In the genomic region with DNA sequence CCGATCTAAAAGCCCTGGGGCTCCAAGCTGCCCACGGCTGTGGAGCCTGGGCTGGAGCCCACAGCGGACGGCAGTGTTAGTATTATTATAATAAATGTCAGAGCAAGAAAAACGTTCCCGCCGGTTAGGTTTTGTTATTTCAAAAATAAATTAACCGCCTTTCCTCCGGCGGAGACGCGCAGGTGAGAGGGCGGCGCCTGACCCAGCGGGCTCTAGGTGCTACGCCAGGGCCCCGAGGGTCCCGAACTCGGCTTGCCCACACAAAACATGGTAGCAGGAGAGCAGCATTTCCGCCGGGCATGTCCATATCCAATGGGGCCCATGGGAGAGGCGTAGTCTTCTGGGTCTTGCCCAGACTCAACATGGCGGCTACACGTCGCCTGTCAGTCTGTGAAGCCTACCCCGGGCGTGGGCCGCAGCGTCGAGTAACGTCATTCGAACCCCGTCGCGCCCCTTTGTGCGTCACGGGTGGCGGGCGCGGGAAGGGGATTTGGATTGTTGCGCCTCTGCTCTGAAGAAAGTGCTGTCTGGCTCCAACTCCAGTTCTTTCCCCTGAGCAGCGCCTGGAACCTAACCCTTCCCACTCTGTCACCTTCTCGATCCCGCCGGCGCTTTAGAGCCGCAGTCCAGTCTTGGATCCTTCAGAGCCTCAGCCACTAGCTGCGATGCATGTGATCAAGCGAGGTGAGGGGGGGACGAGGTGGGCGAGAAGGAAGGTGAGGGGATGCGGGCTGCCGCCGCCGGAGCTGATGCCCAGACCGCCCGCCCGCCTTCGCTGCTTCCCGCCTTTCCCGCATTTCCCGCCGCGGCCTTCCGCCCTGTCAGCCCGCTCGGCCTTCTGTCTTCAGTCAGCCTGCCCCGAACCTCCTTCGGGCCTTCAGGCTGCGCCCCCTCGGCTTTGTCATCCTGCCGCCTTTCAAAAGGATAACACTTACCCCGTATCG, we compare ENCODE assay signal across 8 cellular contexts. TPM values are rescaled to one million over a fixed set of nuclear protein-coding genes. Genes with fewer than 3 reads are reported as not detected.
DNase-seq lines count a peak whose midpoint lies in the region; ATAC-seq, FAIRE-seq and TF ChIP-seq lines count a peak whose summit lies in the region.

Gene RRM1, plus strand, starts transcription at position 452 of the 944 bp plus-strand sequence. Its CDS starts 214 bp downstream, at position 666.

- peak; percentile 95 for DNase-seq in COLO829 (ENCODE audit: low spot score)
- peak; percentile 96 for DNase-seq in HTR-8/SVneo (ENCODE audit: insufficient read length, low spot score)
- DNase-seq in NOMO-1 treated with dmso at 0.1 percent for 144 hours (lab: John Stamatoyannopoulos, UW; ENCODE audit: unreplicated experiment) = peak; percentile 90
- peak; percentile 88 to 96 (median 95) for DNase-seq in activated CD8-positive, alpha-beta memory T cell treated with anti-CD3 and anti-CD28 coated beads for 48 hours (ENCODE audit: low read depth in 2 of 3, low spot score in 2 of 3)
- peak; percentile 96 to 98 for DNase-seq in H1 (ENCODE audit: low read depth in 1 of 2, low spot score in 2 of 2)
- peak; percentile 86 to 93 for DNase-seq in memory B cell (ENCODE audit: low spot score in 2 of 2)
- peak; percentile 85 for DNase-seq in stimulated activated CD8-positive, alpha-beta memory T cell treated with anti-CD3 and anti-CD28 coated beads, Interleukin-12 subunit alpha, Interleukin-12 subunit beta, amount 100 ng/mL, for 24 hours (ENCODE audit: extremely low read depth)

- CTCF ChIA-PET in H1 (lab: Charles Lee; ENCODE audit: partially characterized antibody) = no interaction called here

- H3K79me1 ChIP-seq in H1 (ENCODE audit: low read depth, low read length) = peaks cover 2% of the 10 kb centered on the region; the same call in 1 of the 2 replicates

- H3K4me2 ChIP-seq in H1 (ENCODE audit: insufficient read depth in 1 of 2, low read depth in 2 of 2, low read length in 2 of 2) = peak within 1 kb of the TSS; percentile 95 to 99

- H4K91ac ChIP-seq in H1 (replicated peaks; ENCODE audit: insufficient read length, low read length) = no peak within 1 kb of the TSS

- peak within 1 kb of the TSS; percentile 94 for H3K18ac ChIP-seq in H1 (ENCODE audit: extremely low read depth, low read length)

- H3K9me3 ChIP-seq in H1 (ENCODE audit: insufficient read depth in 2 of 2, low read depth in 1 of 2, low read length in 1 of 2) = no peaks in the 10 kb centered on the region

- H3K27me3 Mint-ChIP-seq in memory B cell = no peaks in the 10 kb centered on the region

- peak within 1 kb of the TSS; percentile 73 for H3K56ac ChIP-seq in H1 (replicated peaks; ENCODE audit: insufficient read length, low read depth, low read length)

- ATAC-seq in GM21367 (IDR thresholded peaks at IDR 0.05; ENCODE audit: unreplicated experiment) (peak; percentile 93), memory B cell (ENCODE audit: low read depth) (peak; percentile 97)

- peaks cover 1 to 2% of the 10 kb centered on the region in 2 experiments for H4K20me1 ChIP-seq in H1 (replicated peaks in 1 of 2; ENCODE audit: control insufficient read depth in 1 of 2, insufficient read depth in 2 of 2, low read length in 2 of 2)

- peak within 1 kb of the TSS; percentile 63 for H2BK5ac ChIP-seq in H1 (ENCODE audit: low read depth, low read length)

- peaks cover 13% of the 10 kb centered on the region for H3K36me3 Mint-ChIP-seq in memory B cell

- TF ChIP-seq EP300 in H1 (IDR thresholded peaks at IDR 0.05; ENCODE audit: borderline replicate concordance in 1 of 2, low read depth in 2 of 2, low read length in 2 of 2) = peak in 1 of 2 experiments; percentile 46; a peak in 1 of 3 replicates

- no peak within 1 kb of the TSS for H2AK5ac ChIP-seq in H1 (ENCODE audit: low read depth, low read length)

- H3K4ac ChIP-seq in H1 (replicated peaks; ENCODE audit: insufficient read length, low read depth, low read length) = no peak within 1 kb of the TSS

- peaks cover 4% of the 10 kb centered on the region; the same call in 1 of the 2 replicates for H3K23me2 ChIP-seq in H1 (ENCODE audit: low read depth, low read length)

- H2BK15ac ChIP-seq in H1 (ENCODE audit: low read length) = no peak within 1 kb of the TSS

- peaks cover 35% of the 10 kb centered on the region for H3K4me1 Mint-ChIP-seq in memory B cell

- peak; percentile 73 to 80 for TF ChIP-seq POLR2A in H1 (IDR thresholded peaks at IDR 0.05; ENCODE audit: control extremely low read depth in 1 of 2, low read depth in 2 of 2, low read length in 2 of 2)

- TF ChIP-seq CTCF in H1 (IDR thresholded peaks at IDR 0.05; ENCODE audit: control extremely low read depth in 1 of 3, insufficient read depth in 1 of 3, low read depth in 1 of 3, low read length in 3 of 3) = no peak

- H3K4me3 ChIP-seq in H1 (ENCODE audit: extremely low read depth in 1 of 4, insufficient read depth in 2 of 4, low read depth in 3 of 4, low read length in 4 of 4) = peak within 1 kb of the TSS; percentile 74 to 92 (median 88)

- FAIRE-seq in HTR-8/SVneo (lab: Jason Lieb, UNC) (peak; percentile 95), H1 (lab: Jason Lieb, UNC) (peak; percentile 81)

- H3K4me3 Mint-ChIP-seq in memory B cell = peak within 1 kb of the TSS; percentile 98

- peak within 1 kb of the TSS; percentile 93 for H3K27ac ChIP-seq in H1 (ENCODE audit: low read depth, low read length)

- H3K27ac Mint-ChIP-seq in memory B cell = peak within 1 kb of the TSS; percentile 96

- peaks cover 0 to 38% of the 10 kb centered on the region in 2 experiments; a peak in 2 of 4 replicates for H3K79me2 ChIP-seq in H1 (ENCODE audit: control insufficient read depth in 1 of 2, insufficient read depth in 2 of 2, low read length in 2 of 2)

- peak within 1 kb of the TSS; percentile 92 to 98 (median 95) for H3K9ac ChIP-seq in H1 (replicated peaks in 1 of 4; ENCODE audit: extremely low read depth in 1 of 4, low read depth in 3 of 4, low read length in 3 of 4)

- no peak within 1 kb of the TSS for H3K23ac ChIP-seq in H1 (ENCODE audit: insufficient read length)

- H4K8ac ChIP-seq in H1 (ENCODE audit: extremely low read depth, insufficient read depth, low read length) = peak within 1 kb of the TSS; percentile 97

- peak within 1 kb of the TSS; percentile 7; the same call in 1 of the 2 replicates for H2AFZ ChIP-seq in H1 (ENCODE audit: low read length)

- no peaks in the 10 kb centered on the region for H3K9me3 Mint-ChIP-seq in memory B cell

- no peak within 1 kb of the TSS for H3K14ac ChIP-seq in H1 (ENCODE audit: insufficient read length)

- TF ChIP-seq RAD21 in H1 (IDR thresholded peaks at IDR 0.05 in 1 of 2, conservative IDR thresholded peaks at IDR 0.05 in 1 of 2; ENCODE audit: low read depth in 2 of 2, low read length in 2 of 2) = no peak

- peaks cover 0 to 3% (median 2%) of the 10 kb centered on the region in 4 experiments; a peak in 3 of 7 replicates for H3K4me1 ChIP-seq in H1 (replicated peaks in 1 of 4; ENCODE audit: control insufficient read depth in 3 of 4, insufficient read depth in 4 of 4, low read length in 3 of 4)

- H4K5ac ChIP-seq in H1 (ENCODE audit: insufficient read length, low read depth, low read length) = peak within 1 kb of the TSS; percentile 92

- no peaks in the 10 kb centered on the region for H3K27me3 ChIP-seq in H1 (replicated peaks in 1 of 4; ENCODE audit: control insufficient read depth in 3 of 4, extremely low read depth in 1 of 4, insufficient read depth in 3 of 4, low read length in 3 of 4)

- H2BK120ac ChIP-seq in H1 (replicated peaks; ENCODE audit: low read depth, low read length) = no peak within 1 kb of the TSS

- peak within 1 kb of the TSS; percentile 75; the same call in 1 of the 2 replicates for H2BK12ac ChIP-seq in H1 (ENCODE audit: low read depth, low read length)

- no peak within 1 kb of the TSS for H2BK20ac ChIP-seq in H1 (ENCODE audit: low read length)

- POLR2A ChIA-PET in H1 (lab: Charles Lee; ENCODE audit: partially characterized antibody) = interaction anchor here (0.9 to 1.0 kb wide), 3 partner anchors 23 to 269 kb away, joined by 3 read pairs; no protein-coding TSS in a partner anchor

- 1% methylated on average over 66 of the region's 74 CpGs; no CpG with 5 or more reads in 1 of the 2 experiments for WGBS in H1 (ENCODE audit: extremely low coverage in 1 of 2, insufficient coverage in 1 of 2, insufficient read length in 1 of 2, insufficient replicate concordance in 2 of 2, low coverage in 1 of 2, low lambda C conversion rate in 2 of 2, missing lambda C conversion rate in 1 of 2), 2 experiments

- no peaks in the 10 kb centered on the region for H3K36me3 ChIP-seq in H1 (ENCODE audit: control insufficient read depth in 2 of 4, insufficient read depth in 4 of 4, low read length in 3 of 4)

TF ChIP-seq in H1, 55 proteins besides CTCF, POLR2A, EP300 and RAD21 (continues in another document):
- TF ChIP-seq E2F6 (IDR thresholded peaks at IDR 0.05) (peak; percentile 53), HDAC2 (IDR thresholded peaks at IDR 0.05; ENCODE audit: borderline replicate concordance in 1 of 2, low read depth in 2 of 2, low read length in 2 of 2) (peak; percentile 54 to 94; a peak in 3 of 4 replicates), SIN3A (conservative IDR thresholded peaks at IDR 0.05 in 1 of 2, IDR thresholded peaks at IDR 0.05 in 1 of 2; ENCODE audit: low read depth in 1 of 2, low read length in 2 of 2) (peak; percentile 88 to 93), CEBPB (IDR thresholded peaks at IDR 0.05; ENCODE audit: low read depth, low read length) (no peak), MAFK (IDR thresholded peaks at IDR 0.05; ENCODE audit: low read depth, low read length) (no peak), KDM4A (IDR thresholded peaks at IDR 0.05; ENCODE audit: low read depth, low read length, severe bottlenecking) (peak; percentile 94), SRF (IDR thresholded peaks at IDR 0.05; ENCODE audit: low read depth, low read length) (peak; percentile 82), CBX5 (IDR thresholded peaks at IDR 0.05; ENCODE audit: low read depth, low read length) (no peak), BCL11A (IDR thresholded peaks at IDR 0.05; ENCODE audit: low read depth in 2 of 2, low read length in 2 of 2) (no peak), POLR2AphosphoS5 (IDR thresholded peaks at IDR 0.05; ENCODE audit: low read depth, low read length) (peak; percentile 77; the same call in 1 of the 2 replicates)

RNA-seq across cellular contexts. Expression of gene RRM1, which starts in this region (rescaled TPM):
- 116 and 126 TPM in 2 replicates for total RNA-seq in H1 (2021; fragmentation: NEBNext Ultra II Directional; extraction: Animal tissue kit (Norgen Biotek cat#: 25700))
- polyA plus RNA-seq in H1 (2011; rRNA removed) = 47.0 and 63.6 TPM in 2 replicates
- polyA plus RNA-seq in H1 (2011; cell fraction: cytosol; rRNA removed) = 57.7 TPM
- polyA plus RNA-seq in H1 (2011; cell fraction: nucleus; rRNA removed) = 85.3 TPM
- 93.0 to 180 TPM (median 134 TPM) in 4 replicates for polyA plus RNA-seq in H1 (2012, experiment 1 of 2)
- polyA plus RNA-seq in H1 (2012, experiment 2 of 2) = 8.1 TPM
- 58.3 TPM for polyA plus RNA-seq in H1 (2013, experiment 1 of 2)
- polyA plus RNA-seq in H1 (2013, experiment 2 of 2) = 57.4 TPM
- 233 and 373 TPM in 2 replicates for polyA minus RNA-seq in H1 (2011; rRNA and poly(A)+ RNA removed)
- polyA minus RNA-seq in H1 (2011; cell fraction: cytosol; rRNA and poly(A)+ RNA removed) = 72.1 TPM
- 120 TPM for polyA minus RNA-seq in H1 (2011; cell fraction: nucleus; rRNA and poly(A)+ RNA removed)

Comparison
In these comparisons a context has a peak if more than half of its experiments do, and no peak if none do; other contexts are left out.
1. Peak in every context shown above with its lines: DNase-seq, ATAC-seq, H3K4me3 ChIP-seq and H3K27ac ChIP-seq.